Comparison of ENCODE assay signal across 1 cellular context in the genomic region with DNA sequence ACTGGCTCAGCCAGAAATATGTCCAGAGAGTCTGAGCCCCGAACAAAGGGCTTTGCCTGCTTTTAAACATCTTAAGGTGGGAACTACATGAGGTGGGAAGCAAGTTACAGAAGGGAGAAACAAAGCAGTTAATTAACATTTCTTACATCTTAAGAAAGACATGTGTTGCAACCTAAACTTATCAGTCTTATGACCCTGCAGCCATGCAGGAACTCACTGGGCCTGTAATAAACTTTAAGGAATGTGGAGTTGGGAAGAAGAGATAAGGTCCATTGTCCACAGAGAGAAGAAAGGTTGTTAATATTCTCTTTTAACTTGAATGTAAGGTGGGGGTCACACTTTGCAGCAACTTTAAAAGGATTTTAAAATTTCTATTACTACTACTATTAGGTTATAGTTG.
TF ChIP-seq lines count a peak whose summit lies in the region.

No MANE protein-coding gene starts in this region.

TF ChIP-seq in A549, 52 proteins besides CTCF, POLR2A, EP300 and RAD21 (continued from another document):
- TF ChIP-seq, protein P1, sequence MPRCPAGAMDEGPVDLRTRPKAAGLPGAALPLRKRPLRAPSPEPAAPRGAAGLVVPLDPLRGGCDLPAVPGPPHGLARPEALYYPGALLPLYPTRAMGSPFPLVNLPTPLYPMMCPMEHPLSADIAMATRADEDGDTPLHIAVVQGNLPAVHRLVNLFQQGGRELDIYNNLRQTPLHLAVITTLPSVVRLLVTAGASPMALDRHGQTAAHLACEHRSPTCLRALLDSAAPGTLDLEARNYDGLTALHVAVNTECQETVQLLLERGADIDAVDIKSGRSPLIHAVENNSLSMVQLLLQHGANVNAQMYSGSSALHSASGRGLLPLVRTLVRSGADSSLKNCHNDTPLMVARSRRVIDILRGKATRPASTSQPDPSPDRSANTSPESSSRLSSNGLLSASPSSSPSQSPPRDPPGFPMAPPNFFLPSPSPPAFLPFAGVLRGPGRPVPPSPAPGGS (IDR thresholded peaks at IDR 0.05) = no peak
- TF ChIP-seq FOSB (CRISPR knock-in tag; IDR thresholded peaks at IDR 0.05) = no peak
- TF ChIP-seq, protein P2, sequence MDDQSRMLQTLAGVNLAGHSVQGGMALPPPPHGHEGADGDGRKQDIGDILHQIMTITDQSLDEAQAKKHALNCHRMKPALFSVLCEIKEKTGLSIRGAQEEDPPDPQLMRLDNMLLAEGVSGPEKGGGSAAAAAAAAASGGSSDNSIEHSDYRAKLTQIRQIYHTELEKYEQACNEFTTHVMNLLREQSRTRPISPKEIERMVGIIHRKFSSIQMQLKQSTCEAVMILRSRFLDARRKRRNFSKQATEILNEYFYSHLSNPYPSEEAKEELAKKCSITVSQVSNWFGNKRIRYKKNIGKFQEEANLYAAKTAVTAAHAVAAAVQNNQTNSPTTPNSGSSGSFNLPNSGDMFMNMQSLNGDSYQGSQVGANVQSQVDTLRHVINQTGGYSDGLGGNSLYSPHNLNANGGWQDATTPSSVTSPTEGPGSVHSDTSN (IDR thresholded peaks at IDR 0.05) = no peak
- TF ChIP-seq CHD2 (IDR thresholded peaks at IDR 0.05; ENCODE audit: low read length, partially characterized antibody) = no peak
- no peak for TF ChIP-seq ZNF302 (CRISPR knock-in tag; IDR thresholded peaks at IDR 0.05)
- TF ChIP-seq, protein P3, sequence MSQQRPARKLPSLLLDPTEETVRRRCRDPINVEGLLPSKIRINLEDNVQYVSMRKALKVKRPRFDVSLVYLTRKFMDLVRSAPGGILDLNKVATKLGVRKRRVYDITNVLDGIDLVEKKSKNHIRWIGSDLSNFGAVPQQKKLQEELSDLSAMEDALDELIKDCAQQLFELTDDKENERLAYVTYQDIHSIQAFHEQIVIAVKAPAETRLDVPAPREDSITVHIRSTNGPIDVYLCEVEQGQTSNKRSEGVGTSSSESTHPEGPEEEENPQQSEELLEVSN (IDR thresholded peaks at IDR 0.05; ENCODE audit: borderline replicate concordance, low read depth) = no peak
- TF ChIP-seq JUN (IDR thresholded peaks at IDR 0.05) = no peak
- TF ChIP-seq KDM5A (IDR thresholded peaks at IDR 0.05) = no peak
TF ChIP-seq in A549: peak in this region for 0.
